Comparison of ENCODE assay signal across 11 cellular contexts in genomic region chr4:26884486-26884988, GRCh38. TPM values are rescaled to one million over a fixed set of nuclear protein-coding genes. Genes with fewer than 3 reads are reported as not detected.
A peak's percentile ranks its signal among the peaks of the same experiment; 100 is the strongest.
DNase-seq lines count a peak whose midpoint lies in the region; ATAC-seq and TF ChIP-seq lines count a peak whose summit lies in the region.
"Had no signal": no experiment of that assay in that cellular context is flagged by ENCODE, and none has a peak within 500 bp of the region (broad histone marks: within the 10 kb centered on the region; RNA-seq: fewer than 3 reads in every experiment).

No MANE protein-coding gene starts in this region.

- H3K27ac ChIP-seq in mucosa of rectum (ENCODE audit: low read depth in 2 of 2, low read length in 2 of 2): peak overlapping the region; percentile 25 to 64
- H3K27ac ChIP-seq in foreskin keratinocyte: no peak overlapping the region
- H3K27ac ChIP-seq: brain microvascular endothelial cell, SJSA1 had no signal

- intact Hi-C loops in posterior cingulate gyrus (cut with DNase I): no loop called here
- intact Hi-C loops in lower leg skin (cut with DNase I; ENCODE audit: low total_unique reads): no loop called here

- no peak for TF ChIP-seq CTCF in foreskin keratinocyte (conservative IDR thresholded peaks at IDR 0.05)
- TF ChIP-seq CTCF in lower leg skin (IDR thresholded peaks at IDR 0.05): no peak

- no peak for TF ChIP-seq POLR2A in lower leg skin (IDR thresholded peaks at IDR 0.05)

- H3K36me3 ChIP-seq in mucosa of rectum (ENCODE audit: control insufficient read depth in 2 of 2, insufficient read depth in 2 of 2, low read length in 2 of 2): no peaks in the 10 kb centered on the region
- H3K36me3 ChIP-seq: brain microvascular endothelial cell, SJSA1 had no signal

- H3K4me3 ChIP-seq in mucosa of rectum (ENCODE audit: low read length in 2 of 2): no peak overlapping the region
- no peak overlapping the region for H3K4me3 ChIP-seq in lower leg skin (ENCODE audit: low read depth, poor library complexity, severe bottlenecking)
- H3K4me3 ChIP-seq: SJSA1 had no signal

- peak; percentile 66 for ATAC-seq in GM18520 (IDR thresholded peaks at IDR 0.05; ENCODE audit: unreplicated experiment)
- peak; percentile 43 for ATAC-seq in GM21576 (IDR thresholded peaks at IDR 0.05; ENCODE audit: unreplicated experiment)
- peak; percentile 50 for ATAC-seq in HG03571 (IDR thresholded peaks at IDR 0.05; ENCODE audit: unreplicated experiment)
- ATAC-seq in foreskin keratinocyte: no peak
- ATAC-seq: HCT116 had no signal

- H3K9ac ChIP-seq in mucosa of rectum (ENCODE audit: low read depth in 1 of 2, low read length in 2 of 2): peak overlapping the region in 1 of 2 donors; percentile 3

- H3K4me1 ChIP-seq in mucosa of rectum (ENCODE audit: control insufficient read depth in 2 of 2, insufficient read depth in 2 of 2, low read length in 2 of 2) (peaks cover 6 to 11% of the 10 kb centered on the region in 2 donors), foreskin keratinocyte (no peaks in the 10 kb centered on the region)
- H3K4me1 ChIP-seq: SJSA1 had no signal

- 67 to 74% methylated on average over 5 of the region's 5 CpGs for WGBS in lower leg skin, 2 donors

- DNase-seq in posterior cingulate gyrus (no peak), NCI-H1048 (lab: John Stamatoyannopoulos, UW) (no peak), foreskin keratinocyte (no peak), lower leg skin (ENCODE audit: low spot score in 2 of 2) (no peak)
- DNase-seq: brain microvascular endothelial cell had no signal

- H3K27me3 ChIP-seq in mucosa of rectum (ENCODE audit: control insufficient read depth in 2 of 2, insufficient read depth in 2 of 2, low read length in 2 of 2) (no peaks in the 10 kb centered on the region), foreskin keratinocyte (no peaks in the 10 kb centered on the region)
- H3K27me3 ChIP-seq: brain microvascular endothelial cell, SJSA1 had no signal

- H3K9me3 ChIP-seq in mucosa of rectum (ENCODE audit: control insufficient read depth in 2 of 2, low read length in 2 of 2): no peaks in the 10 kb centered on the region
- H3K9me3 ChIP-seq: SJSA1 had no signal

RNA-seq across cellular contexts. Expression of gene STIM2, which starts 23.9 kb away (rescaled TPM):
- total RNA-seq in foreskin keratinocyte: 18.0 and 18.7 TPM in 2 replicates
- polyA plus RNA-seq in foreskin keratinocyte: 8.4 and 8.6 TPM in 2 replicates
- 10 to 100 TPM; 15.9 to 25.5 (median 23.6) TPM for total RNA-seq in lower leg skin
